9 cellular contexts compared by ENCODE assay signal in genomic region chr2:27717070-27717453, GRCh38. TPM values are rescaled to one million over a fixed set of nuclear protein-coding genes. Genes with fewer than 3 reads are reported as not detected.
DNase-seq lines count a peak whose midpoint lies in the region; ATAC-seq and TF ChIP-seq lines count a peak whose summit lies in the region.
"Had no signal": no experiment of that assay in that cellular context is flagged by ENCODE, and none has a peak within 500 bp of the region (broad histone marks: within the 10 kb centered on the region; RNA-seq: fewer than 3 reads in every experiment).

No MANE protein-coding gene starts in this region.

- DNase-seq in activated CD4-positive, alpha-beta T cell treated with anti-CD3 and anti-CD28 coated beads for 48 hours, result peak; percentile 67
- no peak for DNase-seq in activated CD4-positive, alpha-beta T cell treated with anti-CD3 and anti-CD28 coated beads, Interleukin-2, amount 50 U/mL, for 4 hours
- DNase-seq in T1000 (lab: John Stamatoyannopoulos, UW) (peak; percentile 21), cardiac muscle cell (ENCODE audit: low read depth in 1 of 2, low spot score in 1 of 2) (peak in 1 of 2 donors; percentile 54), HK-2 (ENCODE audit: unreplicated experiment) (no peak), occipital lobe (lab: John Stamatoyannopoulos, UW) (no peak), NCI-H187 treated with DMSO at 0.1 percent for 48 hours (lab: John Stamatoyannopoulos, UW) (no peak)
- peak; percentile 23 for DNase-seq in stimulated activated naive CD8-positive, alpha-beta T cell treated with anti-CD3 and anti-CD28 coated beads, Interleukin-15, Interleukin-2, amounts not matched to agents 100 U/mL and 50 U/mL, for 24 hours
- DNase-seq: NCI-H1092 had no signal

- ATAC-seq in stimulated activated naive CD8-positive, alpha-beta T cell treated with anti-CD3 and anti-CD28 coated beads, Interleukin-15, Interleukin-2, amounts not matched to agents 100 U/mL and 50 U/mL, for 24 hours, result no peak

- H3K27me3 ChIP-seq in cardiac muscle cell, result no peaks in the 10 kb centered on the region

- H3K27ac ChIP-seq in cardiac muscle cell, result peak overlapping the region; percentile 95

- peaks cover 23% of the 10 kb centered on the region for H3K4me1 ChIP-seq in cardiac muscle cell (ENCODE audit: low read depth)

- no peaks in the 10 kb centered on the region for H3K9me3 ChIP-seq in cardiac muscle cell (ENCODE audit: low read depth)

- no peak for TF ChIP-seq CTCF in cardiac muscle cell (IDR thresholded peaks at IDR 0.05; ENCODE audit: low read depth, low read length)

- H3K4me3 ChIP-seq in cardiac muscle cell, result no peak overlapping the region

- no peaks in the 10 kb centered on the region for H3K36me3 ChIP-seq in cardiac muscle cell

RNA-seq across cellular contexts. Expression of gene SLC4A1AP, which starts 53.4 kb away (rescaled TPM):
- total RNA-seq in cardiac muscle cell (30.2 and 34.8 TPM in 2 replicates), occipital lobe (30.4 TPM)
- polyA plus RNA-seq in cardiac muscle cell, result 35.9 and 40.3 TPM in 2 replicates

RNA-seq across cellular contexts. Expression of gene SUPT7L, which starts 53.6 kb away (rescaled TPM):
- total RNA-seq in cardiac muscle cell (37.8 and 38.0 TPM in 2 replicates), occipital lobe (26.0 TPM)
- 34.3 and 38.3 TPM in 2 replicates for polyA plus RNA-seq in cardiac muscle cell

RNA-seq across cellular contexts. Expression of gene MRPL33, which starts 54.5 kb away (rescaled TPM):
- total RNA-seq in cardiac muscle cell (46.6 and 78.6 TPM in 2 replicates), occipital lobe (39.1 TPM)
- 240 and 271 TPM in 2 replicates for polyA plus RNA-seq in cardiac muscle cell

Comparison
In these comparisons a context has a peak if more than half of its experiments do, and no peak if none do; other contexts are left out.
1. DNase-seq: peak in activated CD4-positive, alpha-beta T cell treated with anti-CD3 and anti-CD28 coated beads for 48 hours (single experiment), T1000 (single experiment) and stimulated activated naive CD8-positive, alpha-beta T cell treated with anti-CD3 and anti-CD28 coated beads, Interleukin-15, Interleukin-2, amounts not matched to agents 100 U/mL and 50 U/mL, for 24 hours (single experiment); none in activated CD4-positive, alpha-beta T cell treated with anti-CD3 and anti-CD28 coated beads, Interleukin-2, amount 50 U/mL, for 4 hours (0 of 2), HK-2 (single experiment), occipital lobe (single experiment) and NCI-H187 treated with DMSO at 0.1 percent for 48 hours (single experiment).